ENCODE assay signal across 29 cellular contexts in the genomic region with DNA sequence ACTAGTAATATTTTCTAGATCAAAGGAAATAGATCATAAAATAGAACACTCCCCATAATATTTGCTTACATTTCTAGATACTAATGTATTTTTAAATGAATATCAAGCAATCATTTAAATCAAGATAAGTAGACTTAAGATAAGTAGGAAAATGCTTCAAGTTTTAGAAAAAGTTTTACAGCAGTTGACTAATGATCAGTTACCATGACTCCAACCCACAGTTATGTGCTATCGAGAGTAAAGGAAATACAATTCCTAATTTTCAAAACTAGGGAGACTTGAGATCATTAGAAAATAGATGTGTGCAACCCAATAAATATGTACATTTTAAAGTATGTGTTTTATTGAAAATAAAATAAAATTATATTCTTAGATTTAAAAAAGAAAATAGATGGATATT.
"Had no signal": no experiment of that assay in that cellular context is flagged by ENCODE, and none has a peak within 500 bp of the region (broad histone marks: within the 10 kb centered on the region; RNA-seq: fewer than 3 reads in every experiment).

No MANE protein-coding gene starts in this region.

- H3K27ac Mint-ChIP-seq: natural killer cell treated with Interleukin-12 subunit alpha and Interleukin-12 subunit beta and Interleukin-15 and Interleukin-18, amount 100 ng/mL, for 72 hours; nephron progenitor cell; progenitor cell of endocrine pancreas; stimulated activated effector memory CD8-positive, alpha-beta T cell treated with anti-CD3 and anti-CD28 coated beads, Interleukin-12 subunit alpha, Interleukin-12 subunit beta, amount 100 ng/mL, for 72 hours; stimulated activated naive B cell treated with anti-CD40 and anti-IgM and Interleukin-4, amounts not matched to agents 10 μg/mL and 1 μg/mL and 100 μg/mL, for 72 hours; stimulated activated naive CD8-positive, alpha-beta T cell treated with anti-CD3 and anti-CD28 coated beads, Interleukin-15, Interleukin-2, amounts not matched to agents 100 ng/mL and 50 ng/mL, for 24 hours had no signal

- FAIRE-seq: urothelium cell line had no signal

- H3K9ac ChIP-seq: parathyroid adenoma had no signal

- H3K4me3 Mint-ChIP-seq: natural killer cell treated with Interleukin-12 subunit alpha and Interleukin-12 subunit beta and Interleukin-15 and Interleukin-18, amount 100 ng/mL, for 72 hours; nephron progenitor cell; neural crest cell; stimulated activated effector memory CD8-positive, alpha-beta T cell treated with anti-CD3 and anti-CD28 coated beads, Interleukin-12 subunit alpha, Interleukin-12 subunit beta, amount 100 ng/mL, for 72 hours; stimulated activated naive B cell treated with anti-CD40 and anti-IgM and Interleukin-4, amounts not matched to agents 10 μg/mL and 1 μg/mL and 100 μg/mL, for 72 hours; stimulated activated naive CD8-positive, alpha-beta T cell treated with anti-CD3 and anti-CD28 coated beads, Interleukin-15, Interleukin-2, amounts not matched to agents 100 ng/mL and 50 ng/mL, for 24 hours had no signal

- H3K4me3 ChIP-seq: psoas muscle, right lobe of liver, sigmoid colon, stomach, thoracic aorta, thyroid gland, tibial nerve, upper lobe of left lung, vagina had no signal

- H3K27me3 ChIP-seq: neutrophil, right lobe of liver, sigmoid colon, stomach, thyroid gland, tibial nerve, upper lobe of left lung, vagina had no signal

- H3K27me3 Mint-ChIP-seq: natural killer cell treated with Interleukin-12 subunit alpha and Interleukin-12 subunit beta and Interleukin-15 and Interleukin-18, amount 100 ng/mL, for 72 hours; progenitor cell of endocrine pancreas; stimulated activated naive B cell treated with anti-CD40 and anti-IgM and Interleukin-4, amounts not matched to agents 10 μg/mL and 1 μg/mL and 100 μg/mL, for 72 hours; stimulated activated naive CD8-positive, alpha-beta T cell treated with anti-CD3 and anti-CD28 coated beads, Interleukin-15, Interleukin-2, amounts not matched to agents 100 ng/mL and 50 ng/mL, for 24 hours had no signal

- H3K36me3 ChIP-seq: neutrophil, right lobe of liver, sigmoid colon, stomach, thoracic aorta, thyroid gland, tibial nerve, upper lobe of left lung, vagina had no signal

- H3K27ac ChIP-seq: neutrophil, parathyroid adenoma, psoas muscle, right lobe of liver, sigmoid colon, stomach, thoracic aorta, thyroid gland, tibial nerve, upper lobe of left lung, vagina had no signal

- H3K9me3 ChIP-seq: neutrophil, psoas muscle, right lobe of liver, sigmoid colon, stomach, thoracic aorta, thyroid gland, tibial nerve, upper lobe of left lung, vagina had no signal

- H3K9me3 Mint-ChIP-seq: natural killer cell treated with Interleukin-12 subunit alpha and Interleukin-12 subunit beta and Interleukin-15 and Interleukin-18, amount 100 ng/mL, for 72 hours; nephron progenitor cell; neural crest cell; stimulated activated effector memory CD8-positive, alpha-beta T cell treated with anti-CD3 and anti-CD28 coated beads, Interleukin-12 subunit alpha, Interleukin-12 subunit beta, amount 100 ng/mL, for 72 hours; stimulated activated naive B cell treated with anti-CD40 and anti-IgM and Interleukin-4, amounts not matched to agents 10 μg/mL and 1 μg/mL and 100 μg/mL, for 72 hours; stimulated activated naive CD8-positive, alpha-beta T cell treated with anti-CD3 and anti-CD28 coated beads, Interleukin-15, Interleukin-2, amounts not matched to agents 100 ng/mL and 50 ng/mL, for 24 hours had no signal

- H3K4me1 ChIP-seq: parathyroid adenoma, psoas muscle, right lobe of liver, thyroid gland had no signal

- H3K36me3 Mint-ChIP-seq: natural killer cell treated with Interleukin-12 subunit alpha and Interleukin-12 subunit beta and Interleukin-15 and Interleukin-18, amount 100 ng/mL, for 72 hours; stimulated activated effector memory CD8-positive, alpha-beta T cell treated with anti-CD3 and anti-CD28 coated beads, Interleukin-12 subunit alpha, Interleukin-12 subunit beta, amount 100 ng/mL, for 72 hours had no signal

- ATAC-seq: natural killer cell treated with Interleukin-12 subunit alpha and Interleukin-12 subunit beta and Interleukin-15 and Interleukin-18, amount 100 ng/mL, for 72 hours; psoas muscle; right cardiac atrium; right lobe of liver; stimulated activated effector memory CD8-positive, alpha-beta T cell treated with anti-CD3 and anti-CD28 coated beads, Interleukin-12 subunit alpha, Interleukin-12 subunit beta, amount 100 ng/mL, for 72 hours; stimulated activated naive B cell treated with anti-CD40 and anti-IgM and Interleukin-4, amounts not matched to agents 10 μg/mL and 1 μg/mL and 100 μg/mL, for 72 hours had no signal

- H2AFZ ChIP-seq: parathyroid adenoma had no signal

- DNase-seq: nephron progenitor cell; nucleus accumbens; posterior cingulate gyrus; psoas muscle; right lobe of liver; sigmoid colon; small intestine; stimulated activated CD4-positive, alpha-beta T cell treated with anti-CD3 and anti-CD28 coated beads, Interleukin-15, amount 100 ng/mL, for 24 hours; stimulated activated CD4-positive, alpha-beta T cell treated with anti-CD3 and anti-CD28 coated beads, Interleukin-2, amount 100 ng/mL, for 24 hours; stimulated activated CD4-positive, alpha-beta T cell treated with anti-CD3 and anti-CD28 coated beads, Interleukin-2, amount 100 ng/mL, for 48 hours; stimulated activated CD4-positive, alpha-beta T cell treated with anti-CD3 and anti-CD28 coated beads, Interleukin-4, amount 100 ng/mL, for 24 hours; stimulated activated naive B cell treated with anti-CD40 and anti-IgM and Interleukin-4, amounts not matched to agents 10 μg/mL and 1 μg/mL and 100 μg/mL, for 72 hours; stimulated activated naive CD4-positive, alpha-beta T cell treated with Interleukin-2 at 50 U/mL for 16 hours; stomach; thyroid gland; trophoblast cell; upper lobe of left lung had no signal
